ENCODE assay signal across 1 cellular context in the genomic region with DNA sequence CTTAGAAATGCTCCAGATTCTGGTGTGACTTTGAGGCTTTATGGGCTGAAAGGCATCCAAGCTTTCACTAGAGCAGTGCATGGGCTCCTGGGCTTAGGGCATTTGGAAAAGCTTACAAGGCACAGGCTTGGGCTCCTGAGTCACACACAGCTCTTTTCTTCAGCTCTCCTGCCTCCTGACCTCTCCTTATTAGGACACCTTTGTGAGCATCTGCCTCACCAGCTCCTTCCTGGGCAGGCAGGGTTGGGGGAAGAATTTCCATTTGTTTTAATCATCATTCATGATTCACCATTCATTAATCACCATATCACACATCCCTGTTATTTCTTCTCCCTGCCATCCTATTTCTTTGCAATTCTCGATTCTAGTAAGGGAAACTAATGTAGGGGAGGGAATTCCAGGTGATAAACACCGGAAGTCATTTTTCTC.
TF ChIP-seq lines count a peak whose summit lies in the region.

No MANE protein-coding gene starts in this region.

TF ChIP-seq in WTC11, 78 proteins besides CTCF, POLR2A, EP300 and RAD21 (continued from another document):
- no peak for TF ChIP-seq AFF4 (CRISPR knock-in tag; IDR thresholded peaks at IDR 0.05; ENCODE audit: borderline replicate concordance)
- TF ChIP-seq, protein P1, sequence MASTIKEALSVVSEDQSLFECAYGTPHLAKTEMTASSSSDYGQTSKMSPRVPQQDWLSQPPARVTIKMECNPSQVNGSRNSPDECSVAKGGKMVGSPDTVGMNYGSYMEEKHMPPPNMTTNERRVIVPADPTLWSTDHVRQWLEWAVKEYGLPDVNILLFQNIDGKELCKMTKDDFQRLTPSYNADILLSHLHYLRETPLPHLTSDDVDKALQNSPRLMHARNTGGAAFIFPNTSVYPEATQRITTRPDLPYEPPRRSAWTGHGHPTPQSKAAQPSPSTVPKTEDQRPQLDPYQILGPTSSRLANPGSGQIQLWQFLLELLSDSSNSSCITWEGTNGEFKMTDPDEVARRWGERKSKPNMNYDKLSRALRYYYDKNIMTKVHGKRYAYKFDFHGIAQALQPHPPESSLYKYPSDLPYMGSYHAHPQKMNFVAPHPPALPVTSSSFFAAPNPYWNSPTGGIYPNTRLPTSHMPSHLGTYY (CRISPR knock-in tag; IDR thresholded peaks at IDR 0.05) = no peak
TF ChIP-seq in WTC11: peak in this region for 0.
